18 cellular contexts compared by ENCODE assay signal in the genomic region with DNA sequence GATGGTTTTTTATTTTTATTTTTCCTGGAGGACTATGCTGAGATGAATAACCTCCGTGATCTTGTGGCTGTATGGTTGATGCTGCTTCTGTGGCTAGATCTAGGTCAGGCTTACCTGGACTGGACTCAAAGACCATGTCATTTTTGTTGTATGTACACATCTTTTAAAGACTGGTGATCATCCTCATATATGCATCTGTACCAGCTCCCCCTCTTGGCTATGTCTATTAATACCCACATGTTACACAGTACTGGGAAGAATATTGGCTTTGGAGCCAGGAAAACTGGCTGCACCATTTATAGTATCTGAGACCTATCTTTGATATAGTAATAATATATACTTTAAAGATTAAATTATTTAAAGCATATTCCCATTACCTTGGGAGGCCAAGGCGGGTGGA. TPM values are rescaled to one million over a fixed set of nuclear protein-coding genes. Genes with fewer than 3 reads are reported as not detected.
DNase-seq lines count a peak whose midpoint lies in the region; ATAC-seq and TF ChIP-seq lines count a peak whose summit lies in the region.
"Had no signal": no experiment of that assay in that cellular context is flagged by ENCODE, and none has a peak within 500 bp of the region (broad histone marks: within the 10 kb centered on the region; RNA-seq: fewer than 3 reads in every experiment).

No MANE protein-coding gene starts in this region.

- ATAC-seq in HCT116, result 0 out of 2 replicates have a peak, but pooled peaks have one; percentile 58
- ATAC-seq in natural killer cell, result no peak
- no peak for ATAC-seq in mucosa of descending colon
- ATAC-seq: stimulated activated memory B cell treated with anti-CD40 and anti-IgM and Interleukin-4, amounts not matched to agents 10 μg/mL and 1 μg/mL and 100 μg/mL, for 72 hours had no signal

- no peaks in the 10 kb centered on the region for H3K27me3 ChIP-seq in BJ (ENCODE audit: control insufficient read depth, insufficient read depth, low read length)
- no peaks in the 10 kb centered on the region for H3K27me3 ChIP-seq in HCT116 (ENCODE audit: insufficient read depth, low read length)
- H3K27me3 ChIP-seq in kidney epithelial cell (ENCODE audit: control insufficient read depth, insufficient read depth, low read length), result no peaks in the 10 kb centered on the region
- H3K27me3 ChIP-seq in right atrium auricular region, result no peaks in the 10 kb centered on the region
- H3K27me3 ChIP-seq: tibial nerve had no signal

- CTCF ChIA-PET in BJ (lab: Yijun Ruan, JAX) (interaction anchor here (1.0 to 1.6 kb wide), 5 partner anchors 10 to 66 kb away, joined by 3 to 5 read pairs (median 4); no protein-coding TSS in a partner anchor), HCT116 (lab: Charles Lee) (interaction anchor here (1.2 kb wide), 1 partner anchor 17 kb away, joined by 4 read pairs; no protein-coding TSS in a partner anchor)

- H3K27ac ChIP-seq in HCT116 (ENCODE audit: low read depth, low read length) (no peak overlapping the region), right atrium auricular region (no peak overlapping the region)
- H3K27ac ChIP-seq: RWPE1, tibial nerve had no signal

- H3K9me2 ChIP-seq in HCT116 (ENCODE audit: insufficient read depth), result no peaks in the 10 kb centered on the region

- no peaks in the 10 kb centered on the region for H4K20me1 ChIP-seq in HCT116 (ENCODE audit: insufficient read depth)

- H3K4me1 Mint-ChIP-seq in natural killer cell, result peaks cover 0 to 5% of the 10 kb centered on the region in 2 donors
- H3K4me1 Mint-ChIP-seq: brain; neural crest cell; stimulated activated memory B cell treated with anti-CD40 and anti-IgM and Interleukin-4, amounts not matched to agents 10 μg/mL and 1 μg/mL and 100 μg/mL, for 72 hours had no signal

- H3K36me3 Mint-ChIP-seq in natural killer cell, result no peaks in the 10 kb centered on the region

- H3K4me3 Mint-ChIP-seq in natural killer cell, result no peak overlapping the region
- H3K4me3 Mint-ChIP-seq: activated naive CD8-positive, alpha-beta T cell treated with anti-CD3 and anti-CD28 coated beads for 36 hours; activated T-helper 1 cell treated with anti-CD3 and anti-CD28 coated beads, Interleukin-12 subunit alpha, Interleukin-12 subunit beta, Interleukin-2, Interleukin-4 antibody, amounts not matched to agents 30 ng/mL and 10 ng/mL and 1 ng/mL, durations not matched to agents 14 hours and 24 hours and 36 hours; brain; mesothelial cell of epicardium; neural crest cell; stimulated activated memory B cell treated with anti-CD40 and anti-IgM and Interleukin-4, amounts not matched to agents 10 μg/mL and 1 μg/mL and 100 μg/mL, for 72 hours had no signal

- H3K9me3 Mint-ChIP-seq in natural killer cell, result no peaks in the 10 kb centered on the region
- H3K9me3 Mint-ChIP-seq: activated naive CD8-positive, alpha-beta T cell treated with anti-CD3 and anti-CD28 coated beads for 36 hours; activated T-helper 1 cell treated with anti-CD3 and anti-CD28 coated beads, Interleukin-12 subunit alpha, Interleukin-12 subunit beta, Interleukin-2, Interleukin-4 antibody, amounts not matched to agents 30 ng/mL and 10 ng/mL and 1 ng/mL, durations not matched to agents 14 hours and 24 hours and 36 hours; brain; mesothelial cell of epicardium; neural crest cell; stimulated activated memory B cell treated with anti-CD40 and anti-IgM and Interleukin-4, amounts not matched to agents 10 μg/mL and 1 μg/mL and 100 μg/mL, for 72 hours had no signal

- no peak for TF ChIP-seq RAD21 in HCT116 (IDR thresholded peaks at IDR 0.05; ENCODE audit: low read depth)

- H3K79me2 ChIP-seq in HCT116 (ENCODE audit: insufficient read depth, low read length), result no peaks in the 10 kb centered on the region

- no peaks in the 10 kb centered on the region for H3K9me3 ChIP-seq in HCT116 (ENCODE audit: control insufficient read depth in 1 of 2, insufficient read depth in 1 of 2, low read depth in 1 of 2, low read length in 2 of 2)
- H3K9me3 ChIP-seq in mucosa of descending colon, result no peaks in the 10 kb centered on the region
- H3K9me3 ChIP-seq in right atrium auricular region, result no peaks in the 10 kb centered on the region
- H3K9me3 ChIP-seq: tibial nerve had no signal

- H3K4me3 ChIP-seq in BJ (ENCODE audit: low read depth, low read length), result no peak overlapping the region
- no peak overlapping the region for H3K4me3 ChIP-seq in HCT116 (replicated peaks in 1 of 2; ENCODE audit: low read depth in 1 of 2, low read length in 2 of 2)
- no peak overlapping the region for H3K4me3 ChIP-seq in kidney epithelial cell (ENCODE audit: low read depth, low read length)
- H3K4me3 ChIP-seq in mucosa of descending colon, result no peak overlapping the region
- no peak overlapping the region for H3K4me3 ChIP-seq in right atrium auricular region
- H3K4me3 ChIP-seq: tibial nerve had no signal

- no peak overlapping the region for H2AFZ ChIP-seq in HCT116 (ENCODE audit: low read depth, low read length, poor library complexity, severe bottlenecking)

- DNase-seq in BJ (ENCODE audit: low read depth) (no peak), HCT116 (ENCODE audit: low read depth, low spot score) (no peak), SW480 (ENCODE audit: low spot score) (peak; percentile 3), kidney epithelial cell (ENCODE audit: low read depth) (no peak), NCI-H2081 treated with DMSO at 0.1 percent for 48 hours (lab: John Stamatoyannopoulos, UW) (no peak), natural killer cell (no peak), mucosa of descending colon (no peak), right atrium auricular region (ENCODE audit: low spot score) (no peak)
- DNase-seq: activated naive CD8-positive, alpha-beta T cell treated with anti-CD3 and anti-CD28 coated beads for 36 hours; MV-4-11; T-helper 1 cell had no signal

- POLR2A ChIA-PET in BJ (lab: Charles Lee) (no interaction called here), HCT116 (lab: Charles Lee) (interaction anchor here (1.1 kb wide), 1 partner anchor 18 kb away, joined by 3 read pairs; a partner anchor contains a TSS)

- H3K9ac ChIP-seq in HCT116 (ENCODE audit: low read length), result no peak overlapping the region

- intact Hi-C loops in HCT116 (cut with micrococcal nuclease) (no loop called here), natural killer cell (cut with micrococcal nuclease) (no loop called here), mucosa of descending colon (cut with DNase I, micrococcal nuclease) (no loop called here)

- no peak overlapping the region for H3K27ac Mint-ChIP-seq in natural killer cell
- H3K27ac Mint-ChIP-seq: activated naive CD8-positive, alpha-beta T cell treated with anti-CD3 and anti-CD28 coated beads for 36 hours; activated T-helper 1 cell treated with anti-CD3 and anti-CD28 coated beads, Interleukin-12 subunit alpha, Interleukin-12 subunit beta, Interleukin-2, Interleukin-4 antibody, amounts not matched to agents 30 ng/mL and 10 ng/mL and 1 ng/mL, durations not matched to agents 14 hours and 24 hours and 36 hours; brain; mesothelial cell of epicardium; stimulated activated memory B cell treated with anti-CD40 and anti-IgM and Interleukin-4, amounts not matched to agents 10 μg/mL and 1 μg/mL and 100 μg/mL, for 72 hours had no signal

- no peak overlapping the region for H3K4me2 ChIP-seq in HCT116 (ENCODE audit: low read length)

- no peak for TF ChIP-seq POLR2A in HCT116 (IDR thresholded peaks at IDR 0.05; ENCODE audit: borderline replicate concordance, extremely low read depth, insufficient read depth, insufficient read length)

- H3K27me3 Mint-ChIP-seq in natural killer cell (ENCODE audit: low read depth in 2 of 2), result no peaks in the 10 kb centered on the region
- H3K27me3 Mint-ChIP-seq: activated naive CD8-positive, alpha-beta T cell treated with anti-CD3 and anti-CD28 coated beads for 36 hours; brain; stimulated activated memory B cell treated with anti-CD40 and anti-IgM and Interleukin-4, amounts not matched to agents 10 μg/mL and 1 μg/mL and 100 μg/mL, for 72 hours had no signal

- RAD21 ChIA-PET in HCT116 (lab: Charles Lee; ENCODE audit: low non-redundant PET in 1 of 2, low total read pairs in 2 of 2, uncharacterized antibody in 2 of 2, unreplicated experiment in 2 of 2), result no interaction called here

- H3K36me3 ChIP-seq in BJ (ENCODE audit: control insufficient read depth, insufficient read depth, low read length), result no peaks in the 10 kb centered on the region
- H3K36me3 ChIP-seq in HCT116 (ENCODE audit: control insufficient read depth in 1 of 2, insufficient read depth in 2 of 2, low read length in 2 of 2), result no peaks in the 10 kb centered on the region
- no peaks in the 10 kb centered on the region for H3K36me3 ChIP-seq in kidney epithelial cell (ENCODE audit: control insufficient read depth, insufficient read depth, low read length)
- no peaks in the 10 kb centered on the region for H3K36me3 ChIP-seq in mucosa of descending colon (ENCODE audit: low read depth)
- H3K36me3 ChIP-seq in right atrium auricular region, result no peaks in the 10 kb centered on the region

- no TSS peak for BruUV-seq in HCT116 (replicated peaks; lab: Mats Ljungman, UMichigan)

- peak; percentile 12; the same call in 1 of the 2 replicates for TF ChIP-seq CTCF in BJ (IDR thresholded peaks at IDR 0.05; ENCODE audit: insufficient read depth, low read depth, low read length)
- no peak for TF ChIP-seq CTCF in HCT116 (IDR thresholded peaks at IDR 0.05 in 2 of 3, conservative IDR thresholded peaks at IDR 0.05 in 1 of 3; ENCODE audit: borderline replicate concordance in 1 of 3, insufficient read depth in 1 of 3, low read depth in 2 of 3, low read length in 2 of 3)
- peak; percentile 13 for TF ChIP-seq CTCF in kidney epithelial cell (IDR thresholded peaks at IDR 0.05; ENCODE audit: insufficient read depth, low read length, poor library complexity, severe bottlenecking)
- no peak for TF ChIP-seq CTCF in natural killer cell (IDR thresholded peaks at IDR 0.05)
- no peak for TF ChIP-seq CTCF in mucosa of descending colon (IDR thresholded peaks at IDR 0.05)
- no peak for TF ChIP-seq CTCF in right atrium auricular region (IDR thresholded peaks at IDR 0.05)

- H3K4me1 ChIP-seq in HCT116 (ENCODE audit: control insufficient read depth in 1 of 2, insufficient read depth in 2 of 2, low read length in 2 of 2) (no peaks in the 10 kb centered on the region), mucosa of descending colon (ENCODE audit: low read depth) (no peaks in the 10 kb centered on the region), right atrium auricular region (no peaks in the 10 kb centered on the region)
- H3K4me1 ChIP-seq: tibial nerve had no signal

TF ChIP-seq in HCT116, 20 proteins besides CTCF, POLR2A, EP300 and RAD21 (continues in another document):
- no peak for TF ChIP-seq TCF7L2 (IDR thresholded peaks at IDR 0.05; ENCODE audit: borderline replicate concordance, extremely low read depth, insufficient read depth, insufficient read length)
- TF ChIP-seq JUND (IDR thresholded peaks at IDR 0.05), result no peak
- no peak for TF ChIP-seq POLR2AphosphoS5 (IDR thresholded peaks at IDR 0.05; ENCODE audit: low read depth, low read length)
- TF ChIP-seq EZH2 (IDR thresholded peaks at IDR 0.05), result no peak

RNA-seq across cellular contexts. Expression of a gene that starts 18.4 kb away (rescaled TPM):
- 24.0 and 39.9 TPM in 2 replicates for polyA plus RNA-seq in BJ (2011; rRNA removed)
- 20.9 and 26.2 TPM in 2 replicates for polyA minus RNA-seq in BJ (2011; rRNA and poly(A)+ RNA removed)
- total RNA-seq in HCT116 (2021; ENCODE audit: unreplicated experiment) (82.6 TPM), kidney epithelial cell (32.1 and 32.3 TPM in 2 replicates), natural killer cell (10 to 100 TPM; 58.4 to 77.7 (median 65.1) TPM), mucosa of descending colon (100 to 1,000 TPM in 1 of 3 donors, 10 to 100 TPM in 2; 42.5 to 130 (median 47.4) TPM), right atrium auricular region (10 to 100 TPM; 26.3 to 43.0 TPM)
- 24.9 and 30.0 TPM in 2 replicates for polyA plus RNA-seq in HCT116 (2012)

Comparison
In these comparisons a context has a peak if more than half of its experiments do, and no peak if none do; other contexts are left out.
1. CTCF ChIP-seq: peak in BJ (single experiment) and kidney epithelial cell (single experiment); none in HCT116 (0 of 3), natural killer cell (single experiment), mucosa of descending colon (single experiment) and right atrium auricular region (0 of 2).